8 cellular contexts compared by ENCODE assay signal in genomic region chr2:70124983-70125480, GRCh38. TPM values are rescaled to one million over a fixed set of nuclear protein-coding genes. Genes with fewer than 3 reads are reported as not detected.
DNase-seq lines count a peak whose midpoint lies in the region; ATAC-seq and TF ChIP-seq lines count a peak whose summit lies in the region.

No MANE protein-coding gene starts in this region.

- TF ChIP-seq CTCF in epithelial cell of esophagus (IDR thresholded peaks at IDR 0.05; ENCODE audit: insufficient read depth, low read depth, low read length, missing control alignments), result no peak

- no peaks in the 10 kb centered on the region for H3K36me3 ChIP-seq in BLaER1 treated with 17β-estradiol and CSF1 and Interleukin-3, amounts not matched to agents 10 nM and 100 nM
- no peaks in the 10 kb centered on the region for H3K36me3 ChIP-seq in stomach smooth muscle (ENCODE audit: control insufficient read depth in 2 of 2, insufficient read depth in 2 of 2, low read length in 2 of 2)

- H3K9me3 ChIP-seq in BLaER1 treated with 17β-estradiol and CSF1 and Interleukin-3, amounts not matched to agents 10 nM and 100 nM (replicated peaks in 1 of 11), result no peaks in the 10 kb centered on the region
- H3K9me3 ChIP-seq in mononuclear cell (ENCODE audit: low read depth, low read length), result no peaks in the 10 kb centered on the region
- no peaks in the 10 kb centered on the region for H3K9me3 ChIP-seq in stomach smooth muscle (ENCODE audit: control insufficient read depth in 2 of 2, low read length in 2 of 2)

- peak; percentile 56 for DNase-seq in NCI-H2227 treated with DMSO at 0.1 percent for 48 hours (lab: John Stamatoyannopoulos, UW)
- DNase-seq in activated CD8-positive, alpha-beta memory T cell treated with anti-CD3 and anti-CD28 coated beads, Interleukin-2, amount 50 U/mL, for 4 hours, result peak; percentile 67
- no peak for DNase-seq in epithelial cell of esophagus (ENCODE audit: low read depth)

- H3K4me1 ChIP-seq in BLaER1 treated with 17β-estradiol and CSF1 and Interleukin-3, amounts not matched to agents 10 nM and 100 nM, result peaks cover 84 to 92% (median 88%) of the 10 kb centered on the region in 10 experiments
- H3K4me1 ChIP-seq in mononuclear cell (ENCODE audit: insufficient read depth, low read length) (peaks cover 67% of the 10 kb centered on the region), stomach smooth muscle (ENCODE audit: control insufficient read depth, insufficient read depth, low read length) (peaks cover 24% of the 10 kb centered on the region)

- peak overlapping the region; percentile 98 to 100 (median 100) for H3K27ac ChIP-seq in BLaER1 treated with 17β-estradiol and CSF1 and Interleukin-3, amounts not matched to agents 10 nM and 100 nM
- peak overlapping the region; percentile 98 for H3K27ac ChIP-seq in stomach smooth muscle (ENCODE audit: low read length)

- peak overlapping the region; percentile 56 to 74 (median 61) for H3K4me3 ChIP-seq in BLaER1 treated with 17β-estradiol and CSF1 and Interleukin-3, amounts not matched to agents 10 nM and 100 nM
- H3K4me3 ChIP-seq in epithelial cell of esophagus (ENCODE audit: low read length) (peak overlapping the region; percentile 55), mononuclear cell (ENCODE audit: low read length) (peak overlapping the region; percentile 70), stomach smooth muscle (ENCODE audit: low read length in 2 of 2) (peak overlapping the region; percentile 73 to 81)

- H3K9ac ChIP-seq in BLaER1 treated with 17β-estradiol and CSF1 and Interleukin-3, amounts not matched to agents 10 nM and 100 nM, result peak overlapping the region; percentile 94 to 100 (median 98)
- peak overlapping the region; percentile 98 for H3K9ac ChIP-seq in stomach smooth muscle (ENCODE audit: low read length in 2 of 2)

- H3K4me2 ChIP-seq in BLaER1 treated with 17β-estradiol and CSF1 and Interleukin-3, amounts not matched to agents 10 nM and 100 nM, result peak overlapping the region; percentile 88 to 98 (median 91)

- no peaks in the 10 kb centered on the region for H3K27me3 ChIP-seq in BLaER1 treated with 17β-estradiol and CSF1 and Interleukin-3, amounts not matched to agents 10 nM and 100 nM
- no peaks in the 10 kb centered on the region for H3K27me3 ChIP-seq in mononuclear cell (ENCODE audit: insufficient read depth, low read length)
- no peaks in the 10 kb centered on the region for H3K27me3 ChIP-seq in stomach smooth muscle (ENCODE audit: control insufficient read depth in 1 of 2, insufficient read depth in 2 of 2, low read length in 2 of 2)

- H4K20me1 ChIP-seq in BLaER1 treated with 17β-estradiol and CSF1 and Interleukin-3, amounts not matched to agents 10 nM and 100 nM, result no peaks in the 10 kb centered on the region

- ATAC-seq in GM21381 (IDR thresholded peaks at IDR 0.05; ENCODE audit: unreplicated experiment) (peak; percentile 31), GM21526 (IDR thresholded peaks at IDR 0.05; ENCODE audit: low FRiP score, unreplicated experiment) (no peak)

RNA-seq across cellular contexts. Expression of gene PCBP1, which starts 37.8 kb away (rescaled TPM):
- total RNA-seq in mononuclear cell, result 91.0 TPM
